ENCODE assay signal across 1 cellular context in the genomic region with DNA sequence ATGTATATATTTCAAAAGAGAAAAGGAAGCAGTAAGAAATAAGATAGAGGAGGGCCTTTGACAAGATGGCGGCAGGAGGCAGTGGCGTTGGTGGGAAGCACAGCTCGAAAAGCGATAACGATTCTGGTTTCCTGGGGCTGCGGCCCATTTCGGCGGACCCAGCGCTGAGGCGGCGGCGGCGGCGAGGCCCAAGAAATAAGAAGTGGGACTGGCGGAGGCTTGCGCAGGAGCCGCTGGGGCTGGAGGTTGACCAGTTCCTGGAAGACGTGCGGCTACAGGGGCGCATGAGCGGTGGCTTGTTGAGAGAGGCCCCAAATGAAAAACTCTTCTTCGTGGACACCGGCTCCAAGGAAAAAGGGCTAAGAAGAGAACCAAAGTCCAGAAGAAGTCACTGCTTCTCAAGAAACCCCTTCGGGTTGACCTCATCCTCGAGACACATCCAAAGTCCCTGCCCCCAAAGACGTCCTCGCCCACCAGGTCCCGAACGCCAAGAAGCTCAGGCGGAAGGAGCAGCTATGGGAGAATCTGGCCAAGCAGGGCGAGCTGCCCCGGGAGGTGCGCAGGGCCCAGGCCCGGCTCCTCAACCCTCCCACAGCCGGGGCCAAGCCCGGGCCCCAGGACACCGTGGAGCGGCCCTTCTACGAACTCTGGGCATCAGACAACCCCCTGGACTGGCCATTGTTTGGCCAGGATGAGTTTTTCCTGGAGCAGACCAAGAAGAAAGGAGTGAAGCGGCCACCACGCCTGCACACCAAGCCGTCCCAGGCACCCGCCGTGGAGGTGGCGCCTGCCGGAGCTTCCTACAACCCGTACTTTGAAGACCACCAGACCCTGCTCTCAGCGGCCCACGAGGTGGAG.
TF ChIP-seq lines count a peak whose summit lies in the region.

No MANE protein-coding gene starts in this region.

TF ChIP-seq in K562, 482 proteins besides CTCF, POLR2A, EP300 and RAD21 (continued from another document and continues in another):
- no peak for TF ChIP-seq EWSR1 (IDR thresholded peaks at IDR 0.05; ENCODE audit: borderline replicate concordance, low read depth, partially characterized antibody)
- TF ChIP-seq GABPA (tag; conservative IDR thresholded peaks at IDR 0.05; ENCODE audit: low read depth) = peak; percentile 39; the same call in 1 of the 2 replicates
- TF ChIP-seq NBN (IDR thresholded peaks at IDR 0.05; ENCODE audit: low read depth) = 0 out of 2 replicates have a peak, but pooled peaks have one; percentile 44
- peak; percentile 28; the same call in 1 of the 2 replicates for TF ChIP-seq CTBP1 (IDR thresholded peaks at IDR 0.05; ENCODE audit: borderline replicate concordance)
- TF ChIP-seq BCOR (IDR thresholded peaks at IDR 0.05) = peak; percentile 49; the same call in 1 of the 2 replicates
- peak; percentile 71; the same call in 1 of the 2 replicates for TF ChIP-seq ZNF175 (CRISPR knock-in tag; IDR thresholded peaks at IDR 0.05; ENCODE audit: low read depth)
- TF ChIP-seq TAF1 (IDR thresholded peaks at IDR 0.05; ENCODE audit: control insufficient read depth, extremely low read depth, insufficient read depth, low read length, severe bottlenecking) = peak; percentile 75
- TF ChIP-seq ZNF668 (CRISPR knock-in tag; IDR thresholded peaks at IDR 0.05) = no peak
- TF ChIP-seq, protein P1, sequence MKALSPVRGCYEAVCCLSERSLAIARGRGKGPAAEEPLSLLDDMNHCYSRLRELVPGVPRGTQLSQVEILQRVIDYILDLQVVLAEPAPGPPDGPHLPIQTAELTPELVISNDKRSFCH (CRISPR knock-in tag; IDR thresholded peaks at IDR 0.05) = no peak
- TF ChIP-seq, protein P1 (tag; IDR thresholded peaks at IDR 0.05) = no peak
- TF ChIP-seq EGR1 (conservative IDR thresholded peaks at IDR 0.05) = peak; percentile 36
- peak; percentile 67 for TF ChIP-seq PHF8 (IDR thresholded peaks at IDR 0.05; ENCODE audit: borderline replicate concordance, low read length)
- no peak for TF ChIP-seq FOXM1 (IDR thresholded peaks at IDR 0.05; ENCODE audit: low read depth)
- 0 out of 2 replicates have a peak, but pooled peaks have one; percentile 29 for TF ChIP-seq FOXM1 (CRISPR knock-in tag; IDR thresholded peaks at IDR 0.05; ENCODE audit: low read depth)
- no peak for TF ChIP-seq CREBBP (IDR thresholded peaks at IDR 0.05; ENCODE audit: low read depth, low read length)
- no peak for TF ChIP-seq ATF1 (CRISPR knock-in tag; IDR thresholded peaks at IDR 0.05)
- TF ChIP-seq ATF1 (tag; IDR thresholded peaks at IDR 0.05) = peak; percentile 37; the same call in 1 of the 2 replicates
- TF ChIP-seq, protein P2, sequence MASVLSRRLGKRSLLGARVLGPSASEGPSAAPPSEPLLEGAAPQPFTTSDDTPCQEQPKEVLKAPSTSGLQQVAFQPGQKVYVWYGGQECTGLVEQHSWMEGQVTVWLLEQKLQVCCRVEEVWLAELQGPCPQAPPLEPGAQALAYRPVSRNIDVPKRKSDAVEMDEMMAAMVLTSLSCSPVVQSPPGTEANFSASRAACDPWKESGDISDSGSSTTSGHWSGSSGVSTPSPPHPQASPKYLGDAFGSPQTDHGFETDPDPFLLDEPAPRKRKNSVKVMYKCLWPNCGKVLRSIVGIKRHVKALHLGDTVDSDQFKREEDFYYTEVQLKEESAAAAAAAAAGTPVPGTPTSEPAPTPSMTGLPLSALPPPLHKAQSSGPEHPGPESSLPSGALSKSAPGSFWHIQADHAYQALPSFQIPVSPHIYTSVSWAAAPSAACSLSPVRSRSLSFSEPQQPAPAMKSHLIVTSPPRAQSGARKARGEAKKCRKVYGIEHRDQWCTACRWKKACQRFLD (CRISPR knock-in tag; IDR thresholded peaks at IDR 0.05) = peak; percentile 73; the same call in 1 of the 2 replicates
- peak; percentile 98 for TF ChIP-seq NFRKB (IDR thresholded peaks at IDR 0.05; ENCODE audit: low read depth)
- no peak for TF ChIP-seq SMARCA5 (IDR thresholded peaks at IDR 0.05)
- TF ChIP-seq TAF9B (IDR thresholded peaks at IDR 0.05; ENCODE audit: partially characterized antibody) = peak; percentile 58
- TF ChIP-seq TEAD2 (tag; IDR thresholded peaks at IDR 0.05) = no peak
- TF ChIP-seq KDM5B (IDR thresholded peaks at IDR 0.05; ENCODE audit: insufficient replicate concordance, low read depth, low read length) = peak; percentile 58
- peak; percentile 67 for TF ChIP-seq L3MBTL2 (IDR thresholded peaks at IDR 0.05)
- no peak for TF ChIP-seq ZNF121 (CRISPR knock-in tag; conservative IDR thresholded peaks at IDR 0.05)
- peak; percentile 85 for TF ChIP-seq HNRNPLL (IDR thresholded peaks at IDR 0.05; ENCODE audit: low read depth, low read length, poor library complexity, severe bottlenecking)
- 0 out of 2 replicates have a peak, but pooled peaks have one; percentile 27 for TF ChIP-seq DMBX1 (CRISPR knock-in tag; IDR thresholded peaks at IDR 0.05; ENCODE audit: borderline replicate concordance)
- no peak for TF ChIP-seq SOX6 (IDR thresholded peaks at IDR 0.05)
- TF ChIP-seq MEF2A (IDR thresholded peaks at IDR 0.05; ENCODE audit: control insufficient read depth, low read depth, low read length) = no peak
- TF ChIP-seq, protein P3, sequence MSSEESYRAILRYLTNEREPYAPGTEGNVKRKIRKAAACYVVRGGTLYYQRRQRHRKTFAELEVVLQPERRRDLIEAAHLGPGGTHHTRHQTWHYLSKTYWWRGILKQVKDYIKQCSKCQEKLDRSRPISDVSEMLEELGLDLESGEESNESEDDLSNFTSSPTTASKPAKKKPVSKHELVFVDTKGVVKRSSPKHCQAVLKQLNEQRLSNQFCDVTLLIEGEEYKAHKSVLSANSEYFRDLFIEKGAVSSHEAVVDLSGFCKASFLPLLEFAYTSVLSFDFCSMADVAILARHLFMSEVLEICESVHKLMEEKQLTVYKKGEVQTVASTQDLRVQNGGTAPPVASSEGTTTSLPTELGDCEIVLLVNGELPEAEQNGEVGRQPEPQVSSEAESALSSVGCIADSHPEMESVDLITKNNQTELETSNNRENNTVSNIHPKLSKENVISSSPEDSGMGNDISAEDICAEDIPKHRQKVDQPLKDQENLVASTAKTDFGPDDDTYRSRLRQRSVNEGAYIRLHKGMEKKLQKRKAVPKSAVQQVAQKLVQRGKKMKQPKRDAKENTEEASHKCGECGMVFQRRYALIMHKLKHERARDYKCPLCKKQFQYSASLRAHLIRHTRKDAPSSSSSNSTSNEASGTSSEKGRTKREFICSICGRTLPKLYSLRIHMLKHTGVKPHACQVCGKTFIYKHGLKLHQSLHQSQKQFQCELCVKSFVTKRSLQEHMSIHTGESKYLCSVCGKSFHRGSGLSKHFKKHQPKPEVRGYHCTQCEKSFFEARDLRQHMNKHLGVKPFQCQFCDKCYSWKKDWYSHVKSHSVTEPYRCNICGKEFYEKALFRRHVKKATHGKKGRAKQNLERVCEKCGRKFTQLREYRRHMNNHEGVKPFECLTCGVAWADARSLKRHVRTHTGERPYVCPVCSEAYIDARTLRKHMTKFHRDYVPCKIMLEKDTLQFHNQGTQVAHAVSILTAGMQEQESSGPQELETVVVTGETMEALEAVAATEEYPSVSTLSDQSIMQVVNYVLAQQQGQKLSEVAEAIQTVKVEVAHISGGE (CRISPR knock-in tag; IDR thresholded peaks at IDR 0.05) = 0 out of 6 replicates have a peak, but pooled peaks of 1 of the 3 experiments have one; percentile 26
- no peak for TF ChIP-seq SAP30 (IDR thresholded peaks at IDR 0.05; ENCODE audit: borderline replicate concordance, insufficient read depth, low read depth, low read length, poor library complexity, severe bottlenecking)
- TF ChIP-seq, protein P4, sequence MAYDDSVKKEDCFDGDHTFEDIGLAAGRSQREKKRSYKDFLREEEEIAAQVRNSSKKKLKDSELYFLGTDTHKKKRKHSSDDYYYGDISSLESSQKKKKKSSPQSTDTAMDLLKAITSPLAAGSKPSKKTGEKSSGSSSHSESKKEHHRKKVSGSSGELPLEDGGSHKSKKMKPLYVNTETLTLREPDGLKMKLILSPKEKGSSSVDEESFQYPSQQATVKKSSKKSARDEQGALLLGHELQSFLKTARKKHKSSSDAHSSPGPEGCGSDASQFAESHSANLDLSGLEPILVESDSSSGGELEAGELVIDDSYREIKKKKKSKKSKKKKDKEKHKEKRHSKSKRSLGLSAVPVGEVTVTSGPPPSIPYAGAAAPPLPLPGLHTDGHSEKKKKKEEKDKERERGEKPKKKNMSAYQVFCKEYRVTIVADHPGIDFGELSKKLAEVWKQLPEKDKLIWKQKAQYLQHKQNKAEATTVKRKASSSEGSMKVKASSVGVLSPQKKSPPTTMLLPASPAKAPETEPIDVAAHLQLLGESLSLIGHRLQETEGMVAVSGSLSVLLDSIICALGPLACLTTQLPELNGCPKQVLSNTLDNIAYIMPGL (CRISPR knock-in tag; IDR thresholded peaks at IDR 0.05) = 0 out of 2 replicates have a peak, but pooled peaks have one; percentile 19
- TF ChIP-seq, protein P5, sequence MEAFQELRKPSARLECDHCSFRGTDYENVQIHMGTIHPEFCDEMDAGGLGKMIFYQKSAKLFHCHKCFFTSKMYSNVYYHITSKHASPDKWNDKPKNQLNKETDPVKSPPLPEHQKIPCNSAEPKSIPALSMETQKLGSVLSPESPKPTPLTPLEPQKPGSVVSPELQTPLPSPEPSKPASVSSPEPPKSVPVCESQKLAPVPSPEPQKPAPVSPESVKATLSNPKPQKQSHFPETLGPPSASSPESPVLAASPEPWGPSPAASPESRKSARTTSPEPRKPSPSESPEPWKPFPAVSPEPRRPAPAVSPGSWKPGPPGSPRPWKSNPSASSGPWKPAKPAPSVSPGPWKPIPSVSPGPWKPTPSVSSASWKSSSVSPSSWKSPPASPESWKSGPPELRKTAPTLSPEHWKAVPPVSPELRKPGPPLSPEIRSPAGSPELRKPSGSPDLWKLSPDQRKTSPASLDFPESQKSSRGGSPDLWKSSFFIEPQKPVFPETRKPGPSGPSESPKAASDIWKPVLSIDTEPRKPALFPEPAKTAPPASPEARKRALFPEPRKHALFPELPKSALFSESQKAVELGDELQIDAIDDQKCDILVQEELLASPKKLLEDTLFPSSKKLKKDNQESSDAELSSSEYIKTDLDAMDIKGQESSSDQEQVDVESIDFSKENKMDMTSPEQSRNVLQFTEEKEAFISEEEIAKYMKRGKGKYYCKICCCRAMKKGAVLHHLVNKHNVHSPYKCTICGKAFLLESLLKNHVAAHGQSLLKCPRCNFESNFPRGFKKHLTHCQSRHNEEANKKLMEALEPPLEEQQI (IDR thresholded peaks at IDR 0.05) = no peak
- TF ChIP-seq, protein P6, sequence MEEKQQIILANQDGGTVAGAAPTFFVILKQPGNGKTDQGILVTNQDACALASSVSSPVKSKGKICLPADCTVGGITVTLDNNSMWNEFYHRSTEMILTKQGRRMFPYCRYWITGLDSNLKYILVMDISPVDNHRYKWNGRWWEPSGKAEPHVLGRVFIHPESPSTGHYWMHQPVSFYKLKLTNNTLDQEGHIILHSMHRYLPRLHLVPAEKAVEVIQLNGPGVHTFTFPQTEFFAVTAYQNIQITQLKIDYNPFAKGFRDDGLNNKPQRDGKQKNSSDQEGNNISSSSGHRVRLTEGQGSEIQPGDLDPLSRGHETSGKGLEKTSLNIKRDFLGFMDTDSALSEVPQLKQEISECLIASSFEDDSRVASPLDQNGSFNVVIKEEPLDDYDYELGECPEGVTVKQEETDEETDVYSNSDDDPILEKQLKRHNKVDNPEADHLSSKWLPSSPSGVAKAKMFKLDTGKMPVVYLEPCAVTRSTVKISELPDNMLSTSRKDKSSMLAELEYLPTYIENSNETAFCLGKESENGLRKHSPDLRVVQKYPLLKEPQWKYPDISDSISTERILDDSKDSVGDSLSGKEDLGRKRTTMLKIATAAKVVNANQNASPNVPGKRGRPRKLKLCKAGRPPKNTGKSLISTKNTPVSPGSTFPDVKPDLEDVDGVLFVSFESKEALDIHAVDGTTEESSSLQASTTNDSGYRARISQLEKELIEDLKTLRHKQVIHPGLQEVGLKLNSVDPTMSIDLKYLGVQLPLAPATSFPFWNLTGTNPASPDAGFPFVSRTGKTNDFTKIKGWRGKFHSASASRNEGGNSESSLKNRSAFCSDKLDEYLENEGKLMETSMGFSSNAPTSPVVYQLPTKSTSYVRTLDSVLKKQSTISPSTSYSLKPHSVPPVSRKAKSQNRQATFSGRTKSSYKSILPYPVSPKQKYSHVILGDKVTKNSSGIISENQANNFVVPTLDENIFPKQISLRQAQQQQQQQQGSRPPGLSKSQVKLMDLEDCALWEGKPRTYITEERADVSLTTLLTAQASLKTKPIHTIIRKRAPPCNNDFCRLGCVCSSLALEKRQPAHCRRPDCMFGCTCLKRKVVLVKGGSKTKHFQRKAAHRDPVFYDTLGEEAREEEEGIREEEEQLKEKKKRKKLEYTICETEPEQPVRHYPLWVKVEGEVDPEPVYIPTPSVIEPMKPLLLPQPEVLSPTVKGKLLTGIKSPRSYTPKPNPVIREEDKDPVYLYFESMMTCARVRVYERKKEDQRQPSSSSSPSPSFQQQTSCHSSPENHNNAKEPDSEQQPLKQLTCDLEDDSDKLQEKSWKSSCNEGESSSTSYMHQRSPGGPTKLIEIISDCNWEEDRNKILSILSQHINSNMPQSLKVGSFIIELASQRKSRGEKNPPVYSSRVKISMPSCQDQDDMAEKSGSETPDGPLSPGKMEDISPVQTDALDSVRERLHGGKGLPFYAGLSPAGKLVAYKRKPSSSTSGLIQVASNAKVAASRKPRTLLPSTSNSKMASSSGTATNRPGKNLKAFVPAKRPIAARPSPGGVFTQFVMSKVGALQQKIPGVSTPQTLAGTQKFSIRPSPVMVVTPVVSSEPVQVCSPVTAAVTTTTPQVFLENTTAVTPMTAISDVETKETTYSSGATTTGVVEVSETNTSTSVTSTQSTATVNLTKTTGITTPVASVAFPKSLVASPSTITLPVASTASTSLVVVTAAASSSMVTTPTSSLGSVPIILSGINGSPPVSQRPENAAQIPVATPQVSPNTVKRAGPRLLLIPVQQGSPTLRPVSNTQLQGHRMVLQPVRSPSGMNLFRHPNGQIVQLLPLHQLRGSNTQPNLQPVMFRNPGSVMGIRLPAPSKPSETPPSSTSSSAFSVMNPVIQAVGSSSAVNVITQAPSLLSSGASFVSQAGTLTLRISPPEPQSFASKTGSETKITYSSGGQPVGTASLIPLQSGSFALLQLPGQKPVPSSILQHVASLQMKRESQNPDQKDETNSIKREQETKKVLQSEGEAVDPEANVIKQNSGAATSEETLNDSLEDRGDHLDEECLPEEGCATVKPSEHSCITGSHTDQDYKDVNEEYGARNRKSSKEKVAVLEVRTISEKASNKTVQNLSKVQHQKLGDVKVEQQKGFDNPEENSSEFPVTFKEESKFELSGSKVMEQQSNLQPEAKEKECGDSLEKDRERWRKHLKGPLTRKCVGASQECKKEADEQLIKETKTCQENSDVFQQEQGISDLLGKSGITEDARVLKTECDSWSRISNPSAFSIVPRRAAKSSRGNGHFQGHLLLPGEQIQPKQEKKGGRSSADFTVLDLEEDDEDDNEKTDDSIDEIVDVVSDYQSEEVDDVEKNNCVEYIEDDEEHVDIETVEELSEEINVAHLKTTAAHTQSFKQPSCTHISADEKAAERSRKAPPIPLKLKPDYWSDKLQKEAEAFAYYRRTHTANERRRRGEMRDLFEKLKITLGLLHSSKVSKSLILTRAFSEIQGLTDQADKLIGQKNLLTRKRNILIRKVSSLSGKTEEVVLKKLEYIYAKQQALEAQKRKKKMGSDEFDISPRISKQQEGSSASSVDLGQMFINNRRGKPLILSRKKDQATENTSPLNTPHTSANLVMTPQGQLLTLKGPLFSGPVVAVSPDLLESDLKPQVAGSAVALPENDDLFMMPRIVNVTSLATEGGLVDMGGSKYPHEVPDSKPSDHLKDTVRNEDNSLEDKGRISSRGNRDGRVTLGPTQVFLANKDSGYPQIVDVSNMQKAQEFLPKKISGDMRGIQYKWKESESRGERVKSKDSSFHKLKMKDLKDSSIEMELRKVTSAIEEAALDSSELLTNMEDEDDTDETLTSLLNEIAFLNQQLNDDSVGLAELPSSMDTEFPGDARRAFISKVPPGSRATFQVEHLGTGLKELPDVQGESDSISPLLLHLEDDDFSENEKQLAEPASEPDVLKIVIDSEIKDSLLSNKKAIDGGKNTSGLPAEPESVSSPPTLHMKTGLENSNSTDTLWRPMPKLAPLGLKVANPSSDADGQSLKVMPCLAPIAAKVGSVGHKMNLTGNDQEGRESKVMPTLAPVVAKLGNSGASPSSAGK (IDR thresholded peaks at IDR 0.05) = 0 out of 2 replicates have a peak, but pooled peaks have one; percentile 46
